Comparison of ENCODE assay signal across 26 cellular contexts in the genomic region with DNA sequence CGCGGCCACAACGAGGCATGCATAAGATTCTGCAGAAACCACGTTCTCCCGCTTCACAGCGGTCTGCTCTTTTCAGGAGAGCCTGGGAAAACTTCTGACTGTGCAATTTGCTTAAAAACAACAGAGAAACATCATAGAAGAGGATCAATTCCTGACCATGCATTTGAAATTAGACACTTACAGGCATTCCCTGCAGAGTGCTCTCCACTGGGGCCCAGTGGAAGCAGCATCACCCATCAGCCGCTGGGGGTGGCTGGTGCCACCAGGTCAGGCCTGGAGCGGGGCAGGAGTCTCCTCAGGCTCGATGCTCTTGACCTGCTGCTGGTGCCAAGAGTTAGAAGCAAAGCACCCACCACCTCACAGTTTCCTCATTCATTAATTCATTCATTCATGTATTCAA.
"Had no signal": no experiment of that assay in that cellular context is flagged by ENCODE, and none has a peak within 500 bp of the region (broad histone marks: within the 10 kb centered on the region; RNA-seq: fewer than 3 reads in every experiment).

No MANE protein-coding gene starts in this region.

- H3K36me3 ChIP-seq: gastrocnemius medialis, prostate gland, right atrium auricular region, suprapubic skin, transverse colon, upper lobe of right lung, uterus had no signal

- ATAC-seq: esophagus mucosa; gastrocnemius medialis; left lobe of liver; mucosa of descending colon; natural killer cell treated with Interleukin-12 subunit alpha and Interleukin-12 subunit beta and Interleukin-15 and Interleukin-18, amount 100 ng/mL, for 72 hours; sciatic nerve; stimulated activated naive CD8-positive, alpha-beta T cell treated with anti-CD3 and anti-CD28 coated beads, Interleukin-15, amount 100 ng/mL, for 72 hours; upper lobe of right lung had no signal

- H3K4me3 ChIP-seq: dorsolateral prefrontal cortex, gastrocnemius medialis, mucosa of descending colon, prostate gland, right atrium auricular region, smooth muscle cell, suprapubic skin, transverse colon, upper lobe of right lung, uterus had no signal

- H3K9me3 ChIP-seq: gastrocnemius medialis, prostate gland, upper lobe of right lung had no signal

- H3K4me2 ChIP-seq: smooth muscle cell had no signal

- H3K27ac Mint-ChIP-seq: endodermal cell; mesothelial cell of epicardium; naive B cell; natural killer cell treated with Interleukin-12 subunit alpha and Interleukin-12 subunit beta and Interleukin-15 and Interleukin-18, amount 100 ng/mL, for 72 hours had no signal

- H3K4me1 Mint-ChIP-seq: mesothelial cell of epicardium; stimulated activated naive CD8-positive, alpha-beta T cell treated with anti-CD3 and anti-CD28 coated beads, Interleukin-15, amount 100 ng/mL, for 72 hours had no signal

- H3K27me3 ChIP-seq: right atrium auricular region, transverse colon, upper lobe of right lung, uterus had no signal

- H3K36me3 Mint-ChIP-seq: mesothelial cell of epicardium; natural killer cell treated with Interleukin-12 subunit alpha and Interleukin-12 subunit beta and Interleukin-15 and Interleukin-18, amount 100 ng/mL, for 72 hours had no signal

- DNase-seq: dorsolateral prefrontal cortex; effector CD4-positive, alpha-beta T cell; endodermal cell; foreskin fibroblast; gastrocnemius medialis; head of caudate nucleus; mesenchymal stem cell; mucosa of descending colon; naive B cell; nucleus accumbens; stimulated activated CD4-positive, alpha-beta T cell treated with anti-CD3 and anti-CD28 coated beads, Interleukin-2, amount 100 ng/mL, for 48 hours; stimulated activated naive CD4-positive, alpha-beta T cell; stimulated activated naive CD8-positive, alpha-beta T cell treated with anti-CD3 and anti-CD28 coated beads, Interleukin-15, amount 100 ng/mL, for 72 hours; transverse colon; uterus had no signal

- H3K27ac ChIP-seq: dorsolateral prefrontal cortex, epithelial cell of prostate, gastrocnemius medialis, prostate gland, right atrium auricular region, suprapubic skin, transverse colon, upper lobe of right lung, uterus had no signal

- H3K4me3 Mint-ChIP-seq: endodermal cell; mesothelial cell of epicardium; naive B cell; natural killer cell treated with Interleukin-12 subunit alpha and Interleukin-12 subunit beta and Interleukin-15 and Interleukin-18, amount 100 ng/mL, for 72 hours; stimulated activated naive CD8-positive, alpha-beta T cell treated with anti-CD3 and anti-CD28 coated beads, Interleukin-15, amount 100 ng/mL, for 72 hours had no signal

- H3K4me1 ChIP-seq: gastrocnemius medialis, prostate gland, right atrium auricular region, suprapubic skin, transverse colon, upper lobe of right lung, uterus had no signal
